2 cellular contexts compared by ENCODE assay signal in the genomic region with DNA sequence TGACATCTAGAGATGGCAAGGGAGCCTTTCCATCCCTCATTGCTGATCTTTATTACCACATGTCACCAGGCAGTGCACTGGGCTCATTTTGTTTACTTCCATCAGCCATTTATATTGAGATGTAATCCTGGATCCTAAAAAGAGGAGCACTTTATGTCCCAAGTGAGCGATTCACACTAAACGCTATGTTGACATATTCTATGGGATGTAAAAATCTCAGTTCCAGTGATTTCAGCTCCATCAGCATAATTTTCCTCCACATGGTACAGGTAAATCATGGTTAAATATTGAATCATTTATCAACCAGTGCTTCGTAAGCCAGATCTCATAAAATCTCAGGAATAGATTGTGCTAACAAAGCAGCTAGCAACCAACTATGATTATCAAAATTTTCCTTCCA.
TF ChIP-seq lines count a peak whose summit lies in the region.

No MANE protein-coding gene starts in this region.

TF ChIP-seq in A549, 52 proteins besides CTCF, POLR2A, EP300 and RAD21:
- TF ChIP-seq MAFK (IDR thresholded peaks at IDR 0.05; ENCODE audit: partially characterized antibody) (peak; percentile 49), MAX (IDR thresholded peaks at IDR 0.05) (no peak), JUN (IDR thresholded peaks at IDR 0.05) (no peak)

TF ChIP-seq in K562, 482 proteins besides CTCF, POLR2A, EP300 and RAD21:
- TF ChIP-seq DDX20 (tag; IDR thresholded peaks at IDR 0.05; ENCODE audit: low read depth) (no peak), MCM5 (IDR thresholded peaks at IDR 0.05; ENCODE audit: low read depth) (no peak), ZNF316 (IDR thresholded peaks at IDR 0.05) (peak; percentile 18; the same call in 1 of the 2 replicates)
